2 cellular contexts compared by ENCODE assay signal in genomic region chr14:92160619-92161018, GRCh38.
TF ChIP-seq lines count a peak whose summit lies in the region.

No MANE protein-coding gene starts in this region.

TF ChIP-seq in SK-N-SH treated with all-trans-retinoic acid at 6 μM for 48 hours, 23 proteins besides CTCF, POLR2A, EP300 and RAD21 (continued from another document):
- no peak for TF ChIP-seq CSRNP3 (CRISPR knock-in tag; IDR thresholded peaks at IDR 0.05)
TF ChIP-seq in SK-N-SH treated with all-trans-retinoic acid at 6 μM for 48 hours: peak in this region for 1.

TF ChIP-seq in SK-N-SH, 30 proteins besides CTCF, POLR2A, EP300 and RAD21 (continued from another document):
- TF ChIP-seq USF2 (IDR thresholded peaks at IDR 0.05; ENCODE audit: borderline replicate concordance, low read depth, low read length) (no peak), SMC3 (IDR thresholded peaks at IDR 0.05; ENCODE audit: low read depth, low read length) (no peak), EZH2phosphoT487 (IDR thresholded peaks at IDR 0.05; ENCODE audit: borderline replicate concordance, low read depth) (no peak), IRF3 (IDR thresholded peaks at IDR 0.05; ENCODE audit: low read depth, low read length) (no peak)
TF ChIP-seq in SK-N-SH: peak in this region for 0.
